Comparison of ENCODE assay signal across 11 cellular contexts in genomic region chr15:66115568-66116206, GRCh38.
DNase-seq lines count a peak whose midpoint lies in the region; ATAC-seq, FAIRE-seq and TF ChIP-seq lines count a peak whose summit lies in the region.
"Had no signal": no experiment of that assay in that cellular context is flagged by ENCODE, and none has a peak within 500 bp of the region (broad histone marks: within the 10 kb centered on the region; RNA-seq: fewer than 3 reads in every experiment).

No MANE protein-coding gene starts in this region.

- no peak for FAIRE-seq in K562 (lab: Jason Lieb, UNC)

- under 1% methylated on average over 16 of the region's 18 CpGs for WGBS in K562 (ENCODE audit: insufficient coverage, low coverage, missing lambda C conversion rate)

- no peak for TF ChIP-seq EP300 in K562 (IDR thresholded peaks at IDR 0.05; ENCODE audit: low read length)

- H3K27ac ChIP-seq in K562 (ENCODE audit: extremely low read depth, low read depth, low read length), result no peak overlapping the region

- H3K27me3 ChIP-seq in K562 (ENCODE audit: control insufficient read depth in 2 of 2, insufficient read depth in 2 of 2, low read length in 2 of 2), result peaks cover 41 to 66% of the 10 kb centered on the region in 2 experiments
- H3K27me3 ChIP-seq: BE2C had no signal

- no peak for TF ChIP-seq POLR2A in K562 (conservative IDR thresholded peaks at IDR 0.05)

- no peak for TF ChIP-seq CTCF in K562 (IDR thresholded peaks at IDR 0.05 in 2 of 3, conservative IDR thresholded peaks at IDR 0.05 in 1 of 3; ENCODE audit: insufficient read depth in 2 of 3, low read depth in 1 of 3, low read length in 3 of 3)

- H3K79me2 ChIP-seq in K562 (ENCODE audit: control insufficient read depth, insufficient read depth, low read length), result no peaks in the 10 kb centered on the region

- no peak overlapping the region for H3K4me2 ChIP-seq in K562 (ENCODE audit: insufficient read depth, low read length)

- ATAC-seq in K562 (no peak), GM19351 (IDR thresholded peaks at IDR 0.05; ENCODE audit: unreplicated experiment) (no peak)

- CTCF ChIA-PET in K562 (lab: Yijun Ruan, JAX; ENCODE audit: low intra/inter-chr PET ratio), result no interaction called here

- in situ Hi-C loops in K562 (cut with MboI), result no loop called here

- H2AFZ ChIP-seq in K562 (ENCODE audit: low read depth, low read length), result no peak overlapping the region

- BruUV-seq in K562 (replicated peaks; lab: Mats Ljungman, UMichigan), result no TSS peak

- peaks cover 7% of the 10 kb centered on the region; the same call in 1 of the 2 replicates for H4K20me1 ChIP-seq in K562 (replicated peaks; ENCODE audit: control insufficient read depth, insufficient read depth, low read length)

- intact Hi-C loops in K562 (cut with micrococcal nuclease), result no loop called here

- no peaks in the 10 kb centered on the region for H3K9me3 ChIP-seq in K562 (replicated peaks; ENCODE audit: control insufficient read depth, insufficient read depth, low read depth, low read length)
- H3K9me3 ChIP-seq: BE2C had no signal

- no peaks in the 10 kb centered on the region for H3K4me1 ChIP-seq in K562 (replicated peaks in 1 of 2; ENCODE audit: control insufficient read depth in 2 of 2, insufficient read depth in 2 of 2, low read length in 2 of 2)
- H3K4me1 ChIP-seq: BE2C had no signal

- DNase-seq in activated CD8-positive, alpha-beta memory T cell treated with anti-CD3 and anti-CD28 coated beads, Interleukin-2, amount 50 U/mL, for 1 hour (ENCODE audit: extremely low read depth), result peak; percentile 22
- DNase-seq in activated CD8-positive, alpha-beta memory T cell treated with anti-CD3 and anti-CD28 coated beads, Interleukin-2, amount 50 U/mL, for 48 hours, result no peak
- DNase-seq in RPMI8226 (peak; percentile 88), K562 (ENCODE audit: extremely low read depth in 1 of 4, low spot score in 3 of 4) (no peak), DMS 273 (lab: John Stamatoyannopoulos, UW; ENCODE audit: unreplicated experiment) (no peak), amygdala (lab: John Stamatoyannopoulos, UW) (no peak)
- DNase-seq in stimulated activated naive CD4-positive, alpha-beta T cell treated with Interleukin-2 at 50 U/mL for 16 hours (lab: John Stamatoyannopoulos, UW), result peak; percentile 3
- DNase-seq: BE2C, NCI-H187, trophoblast cell had no signal

- no peak overlapping the region for H3K4me3 ChIP-seq in K562

- no peaks in the 10 kb centered on the region for H3K36me3 ChIP-seq in K562 (ENCODE audit: control insufficient read depth, insufficient read depth, low read length)
- H3K36me3 ChIP-seq: BE2C had no signal

- H3K9me1 ChIP-seq in K562 (ENCODE audit: control insufficient read depth, insufficient read depth, low read length), result peaks cover 3% of the 10 kb centered on the region

- H3K9ac ChIP-seq in K562 (ENCODE audit: insufficient read depth in 1 of 2, low read depth in 2 of 2, low read length in 2 of 2), result no peak overlapping the region

- POLR2A ChIA-PET in K562 (lab: Yijun Ruan, JAX), result interaction anchor here (0.8 to 1.4 kb wide), 2 partner anchors 10 to 127 kb away, joined by 3 to 4 read pairs; no protein-coding TSS in a partner anchor

- no peak for TF ChIP-seq RAD21 in K562 (CRISPR knock-in tag; conservative IDR thresholded peaks at IDR 0.05 in 1 of 2, IDR thresholded peaks at IDR 0.05 in 1 of 2)

TF ChIP-seq in K562, 482 proteins besides CTCF, POLR2A, EP300 and RAD21:
- TF ChIP-seq CREM (IDR thresholded peaks at IDR 0.05; ENCODE audit: low read depth), result peak; percentile 38; the same call in 1 of the 2 replicates
- no peak for TF ChIP-seq ATF1 (CRISPR knock-in tag; IDR thresholded peaks at IDR 0.05)
- peak; percentile 45 for TF ChIP-seq ATF1 (tag; IDR thresholded peaks at IDR 0.05)
- no peak for TF ChIP-seq CHD4 (IDR thresholded peaks at IDR 0.05; ENCODE audit: insufficient read depth, insufficient replicate concordance, low read depth, low read length, poor library complexity, severe bottlenecking)

Comparison
In these comparisons a context has a peak if more than half of its experiments do, and no peak if none do; other contexts are left out.
1. DNase-seq: peak in activated CD8-positive, alpha-beta memory T cell treated with anti-CD3 and anti-CD28 coated beads, Interleukin-2, amount 50 U/mL, for 1 hour (single experiment), RPMI8226 (single experiment) and stimulated activated naive CD4-positive, alpha-beta T cell treated with Interleukin-2 at 50 U/mL for 16 hours (single experiment); none in activated CD8-positive, alpha-beta memory T cell treated with anti-CD3 and anti-CD28 coated beads, Interleukin-2, amount 50 U/mL, for 48 hours (single experiment), K562 (0 of 4), DMS 273 (single experiment) and amygdala (0 of 56).